ENCODE assay signal across 17 cellular contexts in genomic region chr1:198873696-198874230, GRCh38.
"Had no signal": no experiment of that assay in that cellular context is flagged by ENCODE, and none has a peak within 500 bp of the region (broad histone marks: within the 10 kb centered on the region; RNA-seq: fewer than 3 reads in every experiment).

No MANE protein-coding gene starts in this region.

- H3K27ac Mint-ChIP-seq: activated naive CD4-positive, alpha-beta T cell treated with anti-CD3 and anti-CD28 coated beads, Interleukin-2, amount 50 U/mL, for 24 hours; activated T-cell treated with anti-CD3 and anti-CD28 coated beads, Interleukin-2, amount 50 U/mL, for 72 hours; effector memory CD8-positive, alpha-beta T cell; memory B cell; progenitor cell of endocrine pancreas had no signal

- FAIRE-seq: astrocyte had no signal

- H3K27me3 Mint-ChIP-seq: activated naive CD4-positive, alpha-beta T cell treated with anti-CD3 and anti-CD28 coated beads, Interleukin-2, amount 50 U/mL, for 24 hours; effector memory CD8-positive, alpha-beta T cell; memory B cell; progenitor cell of endocrine pancreas had no signal

- H3K4me1 Mint-ChIP-seq: activated naive CD4-positive, alpha-beta T cell treated with anti-CD3 and anti-CD28 coated beads, Interleukin-2, amount 50 U/mL, for 24 hours; memory B cell had no signal

- ATAC-seq: activated T-cell treated with anti-CD3 and anti-CD28 coated beads, Interleukin-2, amount 50 U/mL, for 72 hours; effector memory CD8-positive, alpha-beta T cell; heart right ventricle had no signal

- H3K36me3 Mint-ChIP-seq: memory B cell had no signal

- DNase-seq: activated CD4-positive, alpha-beta T cell treated with anti-CD3 and anti-CD28 coated beads, Interleukin-2, amount 50 U/mL, for 4 hours; activated effector memory CD4-positive, alpha-beta T cell treated with anti-CD3 and anti-CD28 coated beads, Interleukin-2, amount 50 U/mL, for 16 hours; activated T-cell treated with anti-CD3 and anti-CD28 coated beads, Interleukin-2, amount 50 U/mL, for 72 hours; adrenal gland; effector memory CD8-positive, alpha-beta T cell; esophagus squamous epithelium; heart right ventricle; left ventricle myocardium inferior; stimulated activated CD4-positive, alpha-beta T cell treated with anti-CD3 and anti-CD28 coated beads, Interleukin-12 subunit alpha, Interleukin-12 subunit beta, amount 100 ng/mL, for 4 hours; stimulated activated CD4-positive, alpha-beta T cell treated with anti-CD3 and anti-CD28 coated beads, Interleukin-1b, Interleukin-23, amount 100 ng/mL, for 48 hours; stimulated activated naive CD4-positive, alpha-beta T cell treated with Interleukin-2 at 50 U/mL for 16 hours; thyroid gland; WERI-Rb-1 had no signal

- H3K4me3 Mint-ChIP-seq: activated naive CD4-positive, alpha-beta T cell treated with anti-CD3 and anti-CD28 coated beads, Interleukin-2, amount 50 U/mL, for 24 hours; activated T-cell treated with anti-CD3 and anti-CD28 coated beads, Interleukin-2, amount 50 U/mL, for 72 hours; effector memory CD8-positive, alpha-beta T cell; memory B cell had no signal
